27 cellular contexts compared by ENCODE assay signal in genomic region chr3:170089862-170090600, GRCh38. TPM values are rescaled to one million over a fixed set of nuclear protein-coding genes. Genes with fewer than 3 reads are reported as not detected.
DNase-seq lines count a peak whose midpoint lies in the region; ATAC-seq and TF ChIP-seq lines count a peak whose summit lies in the region.
"Had no signal": no experiment of that assay in that cellular context is flagged by ENCODE, and none has a peak within 500 bp of the region (broad histone marks: within the 10 kb centered on the region; RNA-seq: fewer than 3 reads in every experiment).

No MANE protein-coding gene starts in this region.

- H3K9ac ChIP-seq in adipocyte (ENCODE audit: low read length) (no peak overlapping the region), neural progenitor cell (no peak overlapping the region)
- H3K9ac ChIP-seq: GM23248 had no signal

- no peak for TF ChIP-seq CTCF in neural progenitor cell (IDR thresholded peaks at IDR 0.05)

- no peaks in the 10 kb centered on the region for H4K20me1 ChIP-seq in neural progenitor cell (ENCODE audit: low read depth)

- H3K79me2 ChIP-seq in neural progenitor cell (ENCODE audit: low read depth), result no peaks in the 10 kb centered on the region

- POLR2A ChIA-PET in activated CD4-positive, alpha-beta memory T cell treated with anti-CD3 and anti-CD28 coated beads for 36 hours (lab: Charles Lee), result no interaction called here
- POLR2A ChIA-PET in activated CD4-positive, alpha-beta memory T cell treated with anti-CD3 and anti-CD28 coated beads, Interleukin-2, amount 10 ng/mL, durations not matched to agents 7 days and 5 days (lab: Charles Lee), result no interaction called here
- POLR2A ChIA-PET in naive thymus-derived CD4-positive, alpha-beta T cell (lab: Charles Lee), result interaction anchor here (0.6 to 2.0 kb wide), 2 partner anchors 9 to 33 kb away, joined by 3 to 6 read pairs; no protein-coding TSS in a partner anchor

- intact Hi-C loops in activated CD4-positive, alpha-beta memory T cell treated with anti-CD3 and anti-CD28 coated beads for 36 hours (cut with micrococcal nuclease), result loop anchor here (2.0 kb wide), 1 partner anchor 33 kb away; no protein-coding TSS in a partner anchor
- intact Hi-C loops in naive thymus-derived CD4-positive, alpha-beta T cell (cut with micrococcal nuclease), result loop anchor here (2.0 to 5.0 kb wide), 3 partner anchors 15 to 51 kb away; no protein-coding TSS in a partner anchor

- H3F3A ChIP-seq in neural progenitor cell (ENCODE audit: low read depth), result peaks cover 4% of the 10 kb centered on the region

- H3K36me3 ChIP-seq in adipocyte (ENCODE audit: control insufficient read depth, insufficient read depth, low read length, severe bottlenecking) (peaks cover 80% of the 10 kb centered on the region), neural progenitor cell (peaks cover 18% of the 10 kb centered on the region)
- peaks cover 0 to 51% (median 15%) of the 10 kb centered on the region in 3 experiments for H3K36me3 ChIP-seq in naive thymus-derived CD4-positive, alpha-beta T cell (ENCODE audit: control insufficient read depth in 2 of 3, insufficient read depth in 3 of 3, low read length in 3 of 3)

- H3K4me2 ChIP-seq in neural progenitor cell, result no peak overlapping the region

- H3K27me3 Mint-ChIP-seq in activated CD4-positive, alpha-beta memory T cell treated with anti-CD3 and anti-CD28 coated beads for 36 hours, result no peaks in the 10 kb centered on the region
- H3K27me3 Mint-ChIP-seq in activated CD4-positive, alpha-beta memory T cell treated with anti-CD3 and anti-CD28 coated beads, Interleukin-2, amount 10 ng/mL, durations not matched to agents 7 days and 5 days, result no peaks in the 10 kb centered on the region
- no peaks in the 10 kb centered on the region for H3K27me3 Mint-ChIP-seq in naive thymus-derived CD4-positive, alpha-beta T cell
- H3K27me3 Mint-ChIP-seq in neural progenitor cell (ENCODE audit: insufficient read depth, low read depth), result no peaks in the 10 kb centered on the region
- H3K27me3 Mint-ChIP-seq: activated naive CD8-positive, alpha-beta T cell; effector memory CD8-positive, alpha-beta T cell; IgD-negative memory B cell had no signal

- H3K4me1 Mint-ChIP-seq in activated CD4-positive, alpha-beta memory T cell treated with anti-CD3 and anti-CD28 coated beads for 36 hours (ENCODE audit: low read depth), result peaks cover 19% of the 10 kb centered on the region
- H3K4me1 Mint-ChIP-seq in activated CD4-positive, alpha-beta memory T cell treated with anti-CD3 and anti-CD28 coated beads, Interleukin-2, amount 10 ng/mL, durations not matched to agents 7 days and 5 days, result no peaks in the 10 kb centered on the region
- H3K4me1 Mint-ChIP-seq in naive thymus-derived CD4-positive, alpha-beta T cell, result peaks cover 0 to 19% (median 9%) of the 10 kb centered on the region in 7 donors
- H3K4me1 Mint-ChIP-seq in neural progenitor cell, result no peaks in the 10 kb centered on the region

- H3K27me3 ChIP-seq in adipocyte (replicated peaks; ENCODE audit: control insufficient read depth, insufficient read depth, low read length) (no peaks in the 10 kb centered on the region), neural progenitor cell (no peaks in the 10 kb centered on the region)
- H3K27me3 ChIP-seq in naive thymus-derived CD4-positive, alpha-beta T cell (ENCODE audit: control insufficient read depth in 2 of 2, insufficient read depth in 2 of 2, low read length in 2 of 2), result no peaks in the 10 kb centered on the region
- H3K27me3 ChIP-seq: sigmoid colon, SJSA1, transverse colon had no signal

- ATAC-seq in naive thymus-derived CD4-positive, alpha-beta T cell, result no peak
- no peak for ATAC-seq in GM19397 (IDR thresholded peaks at IDR 0.05; ENCODE audit: unreplicated experiment)
- ATAC-seq: effector memory CD8-positive, alpha-beta T cell; left ventricle myocardium superior had no signal

- CTCF ChIA-PET in activated CD4-positive, alpha-beta memory T cell treated with anti-CD3 and anti-CD28 coated beads for 36 hours (lab: Charles Lee), result interaction anchor here (1.0 to 1.5 kb wide), 2 partner anchors 9 to 226 kb away, joined by 3 read pairs; no protein-coding TSS in a partner anchor
- CTCF ChIA-PET in activated CD4-positive, alpha-beta memory T cell treated with anti-CD3 and anti-CD28 coated beads, Interleukin-2, amount 10 ng/mL, durations not matched to agents 7 days and 5 days (lab: Charles Lee), result no interaction called here
- CTCF ChIA-PET in naive thymus-derived CD4-positive, alpha-beta T cell (lab: Charles Lee), result no interaction called here

- H3K4me3 Mint-ChIP-seq in activated CD4-positive, alpha-beta memory T cell treated with anti-CD3 and anti-CD28 coated beads for 36 hours, result no peak overlapping the region
- H3K4me3 Mint-ChIP-seq in activated CD4-positive, alpha-beta memory T cell treated with anti-CD3 and anti-CD28 coated beads, Interleukin-2, amount 10 ng/mL, durations not matched to agents 7 days and 5 days, result no peak overlapping the region
- H3K4me3 Mint-ChIP-seq in naive thymus-derived CD4-positive, alpha-beta T cell, result no peak overlapping the region
- no peak overlapping the region for H3K4me3 Mint-ChIP-seq in neural progenitor cell
- H3K4me3 Mint-ChIP-seq: activated naive CD8-positive, alpha-beta T cell; effector memory CD8-positive, alpha-beta T cell; IgD-negative memory B cell had no signal

- no peaks in the 10 kb centered on the region for H3K9me3 Mint-ChIP-seq in activated CD4-positive, alpha-beta memory T cell treated with anti-CD3 and anti-CD28 coated beads for 36 hours
- no peaks in the 10 kb centered on the region for H3K9me3 Mint-ChIP-seq in activated CD4-positive, alpha-beta memory T cell treated with anti-CD3 and anti-CD28 coated beads, Interleukin-2, amount 10 ng/mL, durations not matched to agents 7 days and 5 days
- peaks cover 0 to 1% (median 0%) of the 10 kb centered on the region in 11 donors for H3K9me3 Mint-ChIP-seq in naive thymus-derived CD4-positive, alpha-beta T cell
- H3K9me3 Mint-ChIP-seq in neural progenitor cell, result no peaks in the 10 kb centered on the region
- H3K9me3 Mint-ChIP-seq: effector memory CD8-positive, alpha-beta T cell; IgD-negative memory B cell had no signal

- no peak overlapping the region for H3K4me3 ChIP-seq in adipocyte (ENCODE audit: low read length)
- H3K4me3 ChIP-seq in naive thymus-derived CD4-positive, alpha-beta T cell (ENCODE audit: low read length), result no peak overlapping the region
- no peak overlapping the region for H3K4me3 ChIP-seq in neural progenitor cell
- H3K4me3 ChIP-seq: GM23248, psoas muscle, sigmoid colon, SJSA1, transverse colon had no signal

- peak overlapping the region; percentile 28 for H3K27ac Mint-ChIP-seq in activated CD4-positive, alpha-beta memory T cell treated with anti-CD3 and anti-CD28 coated beads for 36 hours
- H3K27ac Mint-ChIP-seq in activated CD4-positive, alpha-beta memory T cell treated with anti-CD3 and anti-CD28 coated beads, Interleukin-2, amount 10 ng/mL, durations not matched to agents 7 days and 5 days, result no peak overlapping the region
- peak overlapping the region in 7 of 9 donors; percentile 3 to 65 (median 54) for H3K27ac Mint-ChIP-seq in naive thymus-derived CD4-positive, alpha-beta T cell
- no peak overlapping the region for H3K27ac Mint-ChIP-seq in neural progenitor cell

- peak overlapping the region; percentile 9 for H3K27ac ChIP-seq in naive thymus-derived CD4-positive, alpha-beta T cell (ENCODE audit: low read depth, low read length)
- H3K27ac ChIP-seq in neural progenitor cell, result no peak overlapping the region
- H3K27ac ChIP-seq: GM23248, psoas muscle, sigmoid colon, SJSA1, transverse colon had no signal

- H3K36me3 Mint-ChIP-seq in activated CD4-positive, alpha-beta memory T cell treated with anti-CD3 and anti-CD28 coated beads for 36 hours, result peaks cover 25% of the 10 kb centered on the region
- peaks cover 71% of the 10 kb centered on the region for H3K36me3 Mint-ChIP-seq in activated CD4-positive, alpha-beta memory T cell treated with anti-CD3 and anti-CD28 coated beads, Interleukin-2, amount 10 ng/mL, durations not matched to agents 7 days and 5 days (ENCODE audit: low read depth)
- peaks cover 0 to 40% (median 23%) of the 10 kb centered on the region in 5 donors for H3K36me3 Mint-ChIP-seq in naive thymus-derived CD4-positive, alpha-beta T cell
- peaks cover 13% of the 10 kb centered on the region for H3K36me3 Mint-ChIP-seq in neural progenitor cell

- no peak for DNase-seq in activated CD4-positive, alpha-beta memory T cell treated with anti-CD3 and anti-CD28 coated beads for 36 hours
- no peak for DNase-seq in activated CD4-positive, alpha-beta memory T cell treated with anti-CD3 and anti-CD28 coated beads, Interleukin-2, amount 10 ng/mL, durations not matched to agents 7 days and 5 days
- DNase-seq in AML-193 (lab: John Stamatoyannopoulos, UW) (peak; percentile 31), adipocyte (ENCODE audit: low read depth) (peak; percentile 45), neural progenitor cell (ENCODE audit: low spot score) (no peak), NCI-H524 treated with DMSO at 0.1 percent for 48 hours (lab: John Stamatoyannopoulos, UW) (no peak)
- DNase-seq in naive thymus-derived CD4-positive, alpha-beta T cell, result no peak
- DNase-seq: activated CD4-positive, alpha-beta T cell treated with anti-CD3 and anti-CD28 coated beads for 4 hours; effector memory CD8-positive, alpha-beta T cell; glutamatergic neuron; GM23248; left ventricle myocardium superior; NCI-H1092 treated with DMSO at 0.1 percent for 48 hours; NCI-H187 treated with DMSO at 0.1 percent for 48 hours; NCI-H2171; occipital lobe; psoas muscle; RPMI8226; sigmoid colon; stimulated activated CD4-positive, alpha-beta T cell treated with anti-CD3 and anti-CD28 coated beads, Interleukin-12 subunit alpha, Interleukin-12 subunit beta, amount 100 ng/mL, for 4 hours; stimulated activated CD4-positive, alpha-beta T cell treated with anti-CD3 and anti-CD28 coated beads, Interleukin-2, amount 100 ng/mL, for 48 hours; T-helper 9 cell; transverse colon had no signal

- no peaks in the 10 kb centered on the region for H3K9me3 ChIP-seq in adipocyte (ENCODE audit: control insufficient read depth, low read length)
- H3K9me3 ChIP-seq in naive thymus-derived CD4-positive, alpha-beta T cell (ENCODE audit: control insufficient read depth in 2 of 3, low read length in 3 of 3), result no peaks in the 10 kb centered on the region
- H3K9me3 ChIP-seq in neural progenitor cell (ENCODE audit: low read depth), result no peaks in the 10 kb centered on the region
- H3K9me3 ChIP-seq: psoas muscle, sigmoid colon, SJSA1, transverse colon had no signal

- H2AFZ ChIP-seq in neural progenitor cell (replicated peaks), result no peak overlapping the region
- H2AFZ ChIP-seq: GM23248 had no signal

- peaks cover 8% of the 10 kb centered on the region for H3K4me1 ChIP-seq in adipocyte (ENCODE audit: control insufficient read depth, insufficient read depth, low read length)
- H3K4me1 ChIP-seq in naive thymus-derived CD4-positive, alpha-beta T cell (ENCODE audit: control insufficient read depth in 2 of 2, insufficient read depth in 2 of 2, low read length in 2 of 2), result no peaks in the 10 kb centered on the region
- no peaks in the 10 kb centered on the region for H3K4me1 ChIP-seq in neural progenitor cell
- H3K4me1 ChIP-seq: psoas muscle, sigmoid colon, SJSA1, transverse colon had no signal

RNA-seq across cellular contexts. Expression of gene GPR160, which starts 52.2 kb away (rescaled TPM):
- 1 to 10 TPM; 5.7 to 7.0 TPM for total RNA-seq in activated CD4-positive, alpha-beta memory T cell treated with anti-CD3 and anti-CD28 coated beads for 36 hours
- total RNA-seq in activated CD4-positive, alpha-beta memory T cell treated with anti-CD3 and anti-CD28 coated beads, Interleukin-2, amount 10 ng/mL, durations not matched to agents 7 days and 5 days, result 10 to 100 TPM; 13.8 TPM
- 10 to 100 TPM in 2 of 5 experiments, 1 to 10 TPM in 3; 6.1 to 44.3 (median 8.7) TPM for total RNA-seq in naive thymus-derived CD4-positive, alpha-beta T cell
- 10 to 100 TPM; 17.1 to 22.8 TPM for polyA plus RNA-seq in naive thymus-derived CD4-positive, alpha-beta T cell
- total RNA-seq in neural progenitor cell (ENCODE audit: low replicate concordance), result 4.3 and 6.0 TPM in 2 replicates

Comparison
In these comparisons a context has a peak if more than half of its experiments do, and no peak if none do; other contexts are left out.
1. H3K27ac Mint-ChIP-seq: peak in activated CD4-positive, alpha-beta memory T cell treated with anti-CD3 and anti-CD28 coated beads for 36 hours (single experiment) and naive thymus-derived CD4-positive, alpha-beta T cell (7 of 9); none in activated CD4-positive, alpha-beta memory T cell treated with anti-CD3 and anti-CD28 coated beads, Interleukin-2, amount 10 ng/mL, durations not matched to agents 7 days and 5 days (single experiment) and neural progenitor cell (single experiment).
2. DNase-seq: peak in AML-193 (2 of 2) and adipocyte (single experiment); none in activated CD4-positive, alpha-beta memory T cell treated with anti-CD3 and anti-CD28 coated beads for 36 hours (single experiment), activated CD4-positive, alpha-beta memory T cell treated with anti-CD3 and anti-CD28 coated beads, Interleukin-2, amount 10 ng/mL, durations not matched to agents 7 days and 5 days (single experiment), naive thymus-derived CD4-positive, alpha-beta T cell (0 of 9), neural progenitor cell (single experiment) and NCI-H524 treated with DMSO at 0.1 percent for 48 hours (single experiment).